Comparison of ENCODE assay signal across 25 cellular contexts in the genomic region with DNA sequence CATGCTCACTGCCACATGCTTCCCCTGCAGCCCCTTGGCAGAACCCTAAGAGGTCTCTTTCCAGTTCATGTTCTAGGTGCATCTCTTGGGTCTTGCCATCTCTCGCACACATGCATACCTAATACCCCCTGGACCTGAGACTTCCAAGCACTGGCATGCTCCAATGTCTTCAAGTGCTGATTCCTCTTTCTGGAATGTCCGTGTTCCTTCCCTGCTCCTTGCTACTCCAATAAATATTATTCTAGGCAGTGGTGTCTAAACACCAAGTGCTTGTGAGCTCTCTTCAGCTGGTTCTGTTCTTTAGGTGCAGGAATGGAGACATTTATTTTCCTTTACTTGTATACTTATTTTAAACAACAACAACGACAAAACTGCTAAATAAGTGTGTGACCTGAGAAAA.
"Had no signal": no experiment of that assay in that cellular context is flagged by ENCODE, and none has a peak within 500 bp of the region (broad histone marks: within the 10 kb centered on the region; RNA-seq: fewer than 3 reads in every experiment).

No MANE protein-coding gene starts in this region.

- DNase-seq: activated CD4-positive, alpha-beta T cell treated with anti-CD3 and anti-CD28 coated beads for 36 hours; activated CD4-positive, CD25-positive, alpha-beta regulatory T cell; activated effector memory CD4-positive, alpha-beta T cell treated with Interleukin-2 at 50 U/mL for 16 hours; activated naive CD4-positive, alpha-beta T cell treated with Interleukin-2 at 50 U/mL for 16 hours; effector CD4-positive, alpha-beta T cell; left ventricle myocardium inferior; mucosa of descending colon; psoas muscle; stimulated activated CD4-positive, alpha-beta T cell treated with anti-CD3 and anti-CD28 coated beads, Interleukin-4, amount 100 ng/mL, for 1 hour; substantia nigra; T-helper 1 cell; thyroid gland; upper lobe of right lung had no signal

- ATAC-seq: activated CD4-positive, alpha-beta T cell treated with anti-CD3 and anti-CD28 coated beads for 36 hours; mucosa of descending colon; psoas muscle; upper lobe of right lung had no signal

- H3K9me3 ChIP-seq: ascending aorta, breast epithelium, left ventricle myocardium inferior, mucosa of descending colon, psoas muscle, right atrium auricular region, thyroid gland, upper lobe of right lung had no signal

- H3K9me3 Mint-ChIP-seq: central memory CD8-positive, alpha-beta T cell; nephron; stimulated activated naive CD8-positive, alpha-beta T cell treated with anti-CD3 and anti-CD28 coated beads, Interleukin-15, Interleukin-2, amounts not matched to agents 100 ng/mL and 50 ng/mL, for 24 hours had no signal

- H3K9ac ChIP-seq: parathyroid adenoma had no signal

- FAIRE-seq: colon, frontal cortex had no signal

- H2AFZ ChIP-seq: parathyroid adenoma had no signal

- H3K4me1 Mint-ChIP-seq: activated CD4-positive, alpha-beta T cell treated with anti-CD3 and anti-CD28 coated beads for 36 hours had no signal

- H3K27me3 Mint-ChIP-seq: activated CD4-positive, alpha-beta T cell treated with anti-CD3 and anti-CD28 coated beads for 36 hours; activated naive CD8-positive, alpha-beta T cell; central memory CD8-positive, alpha-beta T cell; stimulated activated naive CD8-positive, alpha-beta T cell treated with anti-CD3 and anti-CD28 coated beads, Interleukin-15, Interleukin-2, amounts not matched to agents 100 ng/mL and 50 ng/mL, for 24 hours had no signal

- H3K4me1 ChIP-seq: breast epithelium, parathyroid adenoma, thyroid gland, upper lobe of right lung had no signal

- H3K4me3 ChIP-seq: ascending aorta, breast epithelium, left ventricle myocardium inferior, lung, mucosa of descending colon, psoas muscle, right atrium auricular region, thyroid gland, upper lobe of right lung had no signal

- H3K36me3 ChIP-seq: breast epithelium, thyroid gland, upper lobe of right lung had no signal

- H3K4me3 Mint-ChIP-seq: activated CD4-positive, alpha-beta T cell treated with anti-CD3 and anti-CD28 coated beads for 36 hours; activated naive CD8-positive, alpha-beta T cell; central memory CD8-positive, alpha-beta T cell; nephron; stimulated activated naive CD8-positive, alpha-beta T cell treated with anti-CD3 and anti-CD28 coated beads, Interleukin-15, Interleukin-2, amounts not matched to agents 100 ng/mL and 50 ng/mL, for 24 hours had no signal

- H3K27ac ChIP-seq: breast epithelium, epithelial cell of prostate, left ventricle myocardium inferior, parathyroid adenoma, psoas muscle, right atrium auricular region, thyroid gland, upper lobe of right lung had no signal

- H3K27ac Mint-ChIP-seq: activated CD4-positive, alpha-beta T cell treated with anti-CD3 and anti-CD28 coated beads for 36 hours; activated naive CD8-positive, alpha-beta T cell; nephron; stimulated activated naive CD8-positive, alpha-beta T cell treated with anti-CD3 and anti-CD28 coated beads, Interleukin-15, Interleukin-2, amounts not matched to agents 100 ng/mL and 50 ng/mL, for 24 hours had no signal

- H3K27me3 ChIP-seq: ascending aorta, breast epithelium, right atrium auricular region, thyroid gland, upper lobe of right lung had no signal
